ENCODE assay signal across 20 cellular contexts in the genomic region with DNA sequence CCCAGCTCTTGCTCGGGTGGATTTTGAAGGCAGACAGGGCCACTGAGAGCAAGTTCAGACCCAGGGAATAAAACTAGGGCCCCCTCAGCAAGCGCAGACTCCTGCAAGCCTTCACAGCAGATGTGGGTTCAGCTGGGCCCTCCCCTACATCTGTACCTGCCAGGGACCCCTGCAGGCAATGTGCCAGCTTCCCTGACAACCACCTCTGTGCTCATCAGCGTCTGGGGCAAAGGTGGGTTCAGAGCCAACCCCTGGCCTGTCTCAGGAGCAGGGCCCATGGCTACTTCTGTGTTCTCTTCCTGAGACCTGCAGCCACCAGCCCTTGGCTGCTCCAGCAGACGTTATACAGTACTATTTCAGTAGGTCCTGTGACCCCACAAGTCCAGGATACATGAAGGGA.
DNase-seq lines count a peak whose midpoint lies in the region; ATAC-seq and TF ChIP-seq lines count a peak whose summit lies in the region.
"Had no signal": no experiment of that assay in that cellular context is flagged by ENCODE, and none has a peak within 500 bp of the region (broad histone marks: within the 10 kb centered on the region; RNA-seq: fewer than 3 reads in every experiment).

No MANE protein-coding gene starts in this region.

- TF ChIP-seq POLR2A in esophagus muscularis mucosa (IDR thresholded peaks at IDR 0.05; ENCODE audit: low read depth) (no peak), erythroblast (IDR thresholded peaks at IDR 0.05; ENCODE audit: low read length) (no peak)

- peak overlapping the region; percentile 55 to 93 (median 64) for H3K27ac ChIP-seq in esophagus muscularis mucosa (replicated peaks in 1 of 4)
- H3K27ac ChIP-seq: A549, C4-2B, HL-60 had no signal

- H3K36me3 ChIP-seq in esophagus muscularis mucosa, result no peaks in the 10 kb centered on the region

- 68% methylated on average over 3 of the region's 4 CpGs for WGBS in esophagus muscularis mucosa

- no peaks in the 10 kb centered on the region for H3K27me3 ChIP-seq in esophagus muscularis mucosa

- H3K4me1 ChIP-seq in esophagus muscularis mucosa, result peaks cover 25 to 70% (median 56%) of the 10 kb centered on the region in 4 donors
- H3K4me1 ChIP-seq: A549 had no signal

- DNase-seq in left ventricle myocardium superior (no peak), left cardiac atrium (no peak), esophagus muscularis mucosa (ENCODE audit: extremely low spot score) (no peak), posterior vena cava (ENCODE audit: low spot score) (peak; percentile 52), pons (ENCODE audit: low spot score) (no peak), erythroblast (lab: John Stamatoyannopoulos, UW) (no peak)
- DNase-seq: DMS 273 treated with DMSO at 0.1 percent for 48 hours, GDM1, MV-4-11, NCI-H1417, NCI-H1930, NCI-H510A treated with DMSO at 0.1 percent for 48 hours, Right ventricle myocardium superior had no signal

- no peak overlapping the region for H3K4me3 ChIP-seq in esophagus muscularis mucosa
- H3K4me3 ChIP-seq: A549, GM12878 had no signal

- ATAC-seq in left ventricle myocardium superior (peak; percentile 22), left cardiac atrium (no peak), GM18520 (IDR thresholded peaks at IDR 0.05; ENCODE audit: unreplicated experiment) (no peak)
- ATAC-seq: A549, GM12878, HCT116, Panc1 had no signal

- TF ChIP-seq EP300 in esophagus muscularis mucosa (IDR thresholded peaks at IDR 0.05), result no peak

- H3K9me3 ChIP-seq in esophagus muscularis mucosa, result no peaks in the 10 kb centered on the region
- H3K9me3 ChIP-seq: A549 had no signal

- intact Hi-C loops in left ventricle myocardium superior (cut with micrococcal nuclease), result no loop called here
- intact Hi-C loops in left cardiac atrium (cut with DNase I), result no loop called here
- intact Hi-C loops in esophagus muscularis mucosa (cut with DNase I), result no loop called here
- intact Hi-C loops in posterior vena cava (cut with DNase I), result loop anchor here in 1 of 2 donors (10.0 kb wide), 1 partner anchor 185 kb away; a partner anchor contains a TSS

- no peak for TF ChIP-seq CTCF in esophagus muscularis mucosa (IDR thresholded peaks at IDR 0.05)
